2 cellular contexts compared by ENCODE assay signal in the genomic region with DNA sequence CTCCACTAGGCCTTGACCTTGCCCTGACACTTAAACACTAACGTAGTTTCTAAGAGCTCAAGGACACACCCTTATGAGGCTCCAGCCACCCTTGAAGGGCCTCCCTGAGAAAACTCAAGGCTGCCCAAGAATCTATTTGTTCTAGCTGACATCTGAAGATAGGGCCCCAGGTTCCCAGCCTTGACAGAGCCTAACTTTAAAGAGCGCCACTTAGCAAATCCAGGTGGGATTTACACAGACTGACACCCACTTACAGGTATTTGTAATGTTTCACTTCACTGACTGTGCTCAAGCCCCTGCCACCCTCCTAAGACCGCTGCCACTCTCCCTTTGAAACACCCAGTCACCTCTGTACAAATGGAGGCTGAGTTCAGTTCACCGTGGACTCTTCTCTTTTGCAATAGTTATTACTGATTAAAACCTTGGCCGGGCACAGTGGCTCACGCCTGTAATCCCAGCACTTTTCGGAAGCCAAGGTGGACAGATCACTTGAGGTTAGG.
A peak's percentile ranks its signal among the peaks of the same experiment; 100 is the strongest.
TF ChIP-seq lines count a peak whose summit lies in the region.

No MANE protein-coding gene starts in this region.

TF ChIP-seq in GM23338, 12 proteins besides CTCF, POLR2A, EP300 and RAD21:
- TF ChIP-seq STAT1 (IDR thresholded peaks at IDR 0.05; ENCODE audit: unreplicated experiment), result no peak
- TF ChIP-seq, protein P1, sequence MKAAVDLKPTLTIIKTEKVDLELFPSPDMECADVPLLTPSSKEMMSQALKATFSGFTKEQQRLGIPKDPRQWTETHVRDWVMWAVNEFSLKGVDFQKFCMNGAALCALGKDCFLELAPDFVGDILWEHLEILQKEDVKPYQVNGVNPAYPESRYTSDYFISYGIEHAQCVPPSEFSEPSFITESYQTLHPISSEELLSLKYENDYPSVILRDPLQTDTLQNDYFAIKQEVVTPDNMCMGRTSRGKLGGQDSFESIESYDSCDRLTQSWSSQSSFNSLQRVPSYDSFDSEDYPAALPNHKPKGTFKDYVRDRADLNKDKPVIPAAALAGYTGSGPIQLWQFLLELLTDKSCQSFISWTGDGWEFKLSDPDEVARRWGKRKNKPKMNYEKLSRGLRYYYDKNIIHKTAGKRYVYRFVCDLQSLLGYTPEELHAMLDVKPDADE (IDR thresholded peaks at IDR 0.05), result no peak
- TF ChIP-seq, protein P2, sequence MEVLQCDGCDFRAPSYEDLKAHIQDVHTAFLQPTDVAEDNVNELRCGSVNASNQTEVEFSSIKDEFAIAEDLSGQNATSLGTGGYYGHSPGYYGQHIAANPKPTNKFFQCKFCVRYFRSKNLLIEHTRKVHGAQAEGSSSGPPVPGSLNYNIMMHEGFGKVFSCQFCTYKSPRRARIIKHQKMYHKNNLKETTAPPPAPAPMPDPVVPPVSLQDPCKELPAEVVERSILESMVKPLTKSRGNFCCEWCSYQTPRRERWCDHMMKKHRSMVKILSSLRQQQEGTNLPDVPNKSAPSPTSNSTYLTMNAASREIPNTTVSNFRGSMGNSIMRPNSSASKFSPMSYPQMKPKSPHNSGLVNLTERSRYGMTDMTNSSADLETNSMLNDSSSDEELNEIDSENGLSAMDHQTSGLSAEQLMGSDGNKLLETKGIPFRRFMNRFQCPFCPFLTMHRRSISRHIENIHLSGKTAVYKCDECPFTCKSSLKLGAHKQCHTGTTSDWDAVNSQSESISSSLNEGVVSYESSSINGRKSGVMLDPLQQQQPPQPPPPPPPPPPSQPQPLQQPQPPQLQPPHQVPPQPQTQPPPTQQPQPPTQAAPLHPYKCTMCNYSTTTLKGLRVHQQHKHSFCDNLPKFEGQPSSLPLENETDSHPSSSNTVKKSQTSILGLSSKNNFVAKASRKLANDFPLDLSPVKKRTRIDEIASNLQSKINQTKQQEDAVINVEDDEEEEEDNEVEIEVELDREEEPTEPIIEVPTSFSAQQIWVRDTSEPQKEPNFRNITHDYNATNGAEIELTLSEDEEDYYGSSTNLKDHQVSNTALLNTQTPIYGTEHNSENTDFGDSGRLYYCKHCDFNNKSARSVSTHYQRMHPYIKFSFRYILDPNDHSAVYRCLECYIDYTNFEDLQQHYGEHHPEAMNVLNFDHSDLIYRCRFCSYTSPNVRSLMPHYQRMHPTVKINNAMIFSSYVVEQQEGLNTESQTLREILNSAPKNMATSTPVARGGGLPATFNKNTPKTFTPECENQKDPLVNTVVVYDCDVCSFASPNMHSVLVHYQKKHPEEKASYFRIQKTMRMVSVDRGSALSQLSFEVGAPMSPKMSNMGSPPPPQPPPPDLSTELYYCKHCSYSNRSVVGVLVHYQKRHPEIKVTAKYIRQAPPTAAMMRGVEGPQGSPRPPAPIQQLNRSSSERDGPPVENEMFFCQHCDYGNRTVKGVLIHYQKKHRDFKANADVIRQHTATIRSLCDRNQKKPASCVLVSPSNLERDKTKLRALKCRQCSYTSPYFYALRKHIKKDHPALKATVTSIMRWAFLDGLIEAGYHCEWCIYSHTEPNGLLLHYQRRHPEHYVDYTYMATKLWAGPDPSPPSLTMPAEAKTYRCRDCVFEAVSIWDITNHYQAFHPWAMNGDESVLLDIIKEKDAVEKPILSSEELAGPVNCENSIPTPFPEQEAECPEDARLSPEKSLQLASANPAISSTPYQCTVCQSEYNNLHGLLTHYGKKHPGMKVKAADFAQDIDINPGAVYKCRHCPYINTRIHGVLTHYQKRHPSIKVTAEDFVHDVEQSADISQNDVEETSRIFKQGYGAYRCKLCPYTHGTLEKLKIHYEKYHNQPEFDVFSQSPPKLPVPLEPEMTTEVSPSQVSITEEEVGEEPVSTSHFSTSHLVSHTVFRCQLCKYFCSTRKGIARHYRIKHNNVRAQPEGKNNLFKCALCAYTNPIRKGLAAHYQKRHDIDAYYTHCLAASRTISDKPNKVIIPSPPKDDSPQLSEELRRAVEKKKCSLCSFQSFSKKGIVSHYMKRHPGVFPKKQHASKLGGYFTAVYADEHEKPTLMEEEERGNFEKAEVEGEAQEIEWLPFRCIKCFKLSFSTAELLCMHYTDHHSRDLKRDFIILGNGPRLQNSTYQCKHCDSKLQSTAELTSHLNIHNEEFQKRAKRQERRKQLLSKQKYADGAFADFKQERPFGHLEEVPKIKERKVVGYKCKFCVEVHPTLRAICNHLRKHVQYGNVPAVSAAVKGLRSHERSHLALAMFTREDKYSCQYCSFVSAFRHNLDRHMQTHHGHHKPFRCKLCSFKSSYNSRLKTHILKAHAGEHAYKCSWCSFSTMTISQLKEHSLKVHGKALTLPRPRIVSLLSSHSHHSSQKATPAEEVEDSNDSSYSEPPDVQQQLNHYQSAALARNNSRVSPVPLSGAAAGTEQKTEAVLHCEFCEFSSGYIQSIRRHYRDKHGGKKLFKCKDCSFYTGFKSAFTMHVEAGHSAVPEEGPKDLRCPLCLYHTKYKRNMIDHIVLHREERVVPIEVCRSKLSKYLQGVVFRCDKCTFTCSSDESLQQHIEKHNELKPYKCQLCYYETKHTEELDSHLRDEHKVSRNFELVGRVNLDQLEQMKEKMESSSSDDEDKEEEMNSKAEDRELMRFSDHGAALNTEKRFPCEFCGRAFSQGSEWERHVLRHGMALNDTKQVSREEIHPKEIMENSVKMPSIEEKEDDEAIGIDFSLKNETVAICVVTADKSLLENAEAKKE (CRISPR knock-in tag; IDR thresholded peaks at IDR 0.05), result no peak
- TF ChIP-seq ZNF114 (CRISPR knock-in tag; IDR thresholded peaks at IDR 0.05), result no peak
- no peak for TF ChIP-seq POLR2AphosphoS5 (IDR thresholded peaks at IDR 0.05; ENCODE audit: low read depth)
- TF ChIP-seq, protein P3, sequence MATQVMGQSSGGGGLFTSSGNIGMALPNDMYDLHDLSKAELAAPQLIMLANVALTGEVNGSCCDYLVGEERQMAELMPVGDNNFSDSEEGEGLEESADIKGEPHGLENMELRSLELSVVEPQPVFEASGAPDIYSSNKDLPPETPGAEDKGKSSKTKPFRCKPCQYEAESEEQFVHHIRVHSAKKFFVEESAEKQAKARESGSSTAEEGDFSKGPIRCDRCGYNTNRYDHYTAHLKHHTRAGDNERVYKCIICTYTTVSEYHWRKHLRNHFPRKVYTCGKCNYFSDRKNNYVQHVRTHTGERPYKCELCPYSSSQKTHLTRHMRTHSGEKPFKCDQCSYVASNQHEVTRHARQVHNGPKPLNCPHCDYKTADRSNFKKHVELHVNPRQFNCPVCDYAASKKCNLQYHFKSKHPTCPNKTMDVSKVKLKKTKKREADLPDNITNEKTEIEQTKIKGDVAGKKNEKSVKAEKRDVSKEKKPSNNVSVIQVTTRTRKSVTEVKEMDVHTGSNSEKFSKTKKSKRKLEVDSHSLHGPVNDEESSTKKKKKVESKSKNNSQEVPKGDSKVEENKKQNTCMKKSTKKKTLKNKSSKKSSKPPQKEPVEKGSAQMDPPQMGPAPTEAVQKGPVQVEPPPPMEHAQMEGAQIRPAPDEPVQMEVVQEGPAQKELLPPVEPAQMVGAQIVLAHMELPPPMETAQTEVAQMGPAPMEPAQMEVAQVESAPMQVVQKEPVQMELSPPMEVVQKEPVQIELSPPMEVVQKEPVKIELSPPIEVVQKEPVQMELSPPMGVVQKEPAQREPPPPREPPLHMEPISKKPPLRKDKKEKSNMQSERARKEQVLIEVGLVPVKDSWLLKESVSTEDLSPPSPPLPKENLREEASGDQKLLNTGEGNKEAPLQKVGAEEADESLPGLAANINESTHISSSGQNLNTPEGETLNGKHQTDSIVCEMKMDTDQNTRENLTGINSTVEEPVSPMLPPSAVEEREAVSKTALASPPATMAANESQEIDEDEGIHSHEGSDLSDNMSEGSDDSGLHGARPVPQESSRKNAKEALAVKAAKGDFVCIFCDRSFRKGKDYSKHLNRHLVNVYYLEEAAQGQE (IDR thresholded peaks at IDR 0.05; ENCODE audit: unreplicated experiment), result no peak
- no peak for TF ChIP-seq NANOG (IDR thresholded peaks at IDR 0.05; ENCODE audit: borderline replicate concordance)

TF ChIP-seq in HepG2, 621 proteins besides CTCF, POLR2A, EP300 and RAD21 (continues in another document):
- TF ChIP-seq HNF4G (IDR thresholded peaks at IDR 0.05; ENCODE audit: borderline replicate concordance, low read depth, low read length) (0 out of 2 replicates have a peak, but pooled peaks have one; percentile 3), HNF4G (CRISPR knock-in tag; IDR thresholded peaks at IDR 0.05; ENCODE audit: borderline replicate concordance, low read depth) (no peak), ZNF432 (CRISPR knock-in tag; IDR thresholded peaks at IDR 0.05; ENCODE audit: borderline replicate concordance) (no peak), YEATS4 (CRISPR knock-in tag; IDR thresholded peaks at IDR 0.05; ENCODE audit: borderline replicate concordance) (0 out of 2 replicates have a peak, but pooled peaks have one; percentile 22), GATAD2A (CRISPR knock-in tag; IDR thresholded peaks at IDR 0.05) (peak; percentile 49; the same call in 1 of the 2 replicates), SNAI1 (CRISPR knock-in tag; IDR thresholded peaks at IDR 0.05; ENCODE audit: borderline replicate concordance) (no peak), KDM4B (CRISPR knock-in tag; IDR thresholded peaks at IDR 0.05) (no peak), ZNF563 (CRISPR knock-in tag; IDR thresholded peaks at IDR 0.05) (no peak), CEBPB (IDR thresholded peaks at IDR 0.05; ENCODE audit: borderline replicate concordance, low read depth, low read length) (peak; percentile 83), SMAD3 (CRISPR knock-in tag; IDR thresholded peaks at IDR 0.05) (no peak), SALL1 (CRISPR knock-in tag; IDR thresholded peaks at IDR 0.05) (peak; percentile 56)
- TF ChIP-seq, protein P4, sequence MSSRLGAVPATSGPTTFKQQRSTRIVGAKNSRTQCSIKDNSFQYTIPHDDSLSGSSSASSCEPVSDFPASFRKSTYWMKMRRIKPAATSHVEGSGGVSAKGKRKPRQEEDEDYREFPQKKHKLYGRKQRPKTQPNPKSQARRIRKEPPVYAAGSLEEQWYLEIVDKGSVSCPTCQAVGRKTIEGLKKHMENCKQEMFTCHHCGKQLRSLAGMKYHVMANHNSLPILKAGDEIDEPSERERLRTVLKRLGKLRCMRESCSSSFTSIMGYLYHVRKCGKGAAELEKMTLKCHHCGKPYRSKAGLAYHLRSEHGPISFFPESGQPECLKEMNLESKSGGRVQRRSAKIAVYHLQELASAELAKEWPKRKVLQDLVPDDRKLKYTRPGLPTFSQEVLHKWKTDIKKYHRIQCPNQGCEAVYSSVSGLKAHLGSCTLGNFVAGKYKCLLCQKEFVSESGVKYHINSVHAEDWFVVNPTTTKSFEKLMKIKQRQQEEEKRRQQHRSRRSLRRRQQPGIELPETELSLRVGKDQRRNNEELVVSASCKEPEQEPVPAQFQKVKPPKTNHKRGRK (CRISPR knock-in tag; IDR thresholded peaks at IDR 0.05), result no peak
- TF ChIP-seq, protein P5, sequence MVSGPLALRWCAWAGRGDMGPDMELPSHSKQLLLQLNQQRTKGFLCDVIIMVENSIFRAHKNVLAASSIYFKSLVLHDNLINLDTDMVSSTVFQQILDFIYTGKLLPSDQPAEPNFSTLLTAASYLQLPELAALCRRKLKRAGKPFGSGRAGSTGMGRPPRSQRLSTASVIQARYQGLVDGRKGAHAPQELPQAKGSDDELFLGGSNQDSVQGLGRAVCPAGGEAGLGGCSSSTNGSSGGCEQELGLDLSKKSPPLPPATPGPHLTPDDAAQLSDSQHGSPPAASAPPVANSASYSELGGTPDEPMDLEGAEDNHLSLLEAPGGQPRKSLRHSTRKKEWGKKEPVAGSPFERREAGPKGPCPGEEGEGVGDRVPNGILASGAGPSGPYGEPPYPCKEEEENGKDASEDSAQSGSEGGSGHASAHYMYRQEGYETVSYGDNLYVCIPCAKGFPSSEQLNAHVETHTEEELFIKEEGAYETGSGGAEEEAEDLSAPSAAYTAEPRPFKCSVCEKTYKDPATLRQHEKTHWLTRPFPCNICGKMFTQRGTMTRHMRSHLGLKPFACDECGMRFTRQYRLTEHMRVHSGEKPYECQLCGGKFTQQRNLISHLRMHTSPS (CRISPR knock-in tag; IDR thresholded peaks at IDR 0.05; ENCODE audit: low read depth), result 0 out of 2 replicates have a peak, but pooled peaks have one; percentile 35
- TF ChIP-seq, protein P6, sequence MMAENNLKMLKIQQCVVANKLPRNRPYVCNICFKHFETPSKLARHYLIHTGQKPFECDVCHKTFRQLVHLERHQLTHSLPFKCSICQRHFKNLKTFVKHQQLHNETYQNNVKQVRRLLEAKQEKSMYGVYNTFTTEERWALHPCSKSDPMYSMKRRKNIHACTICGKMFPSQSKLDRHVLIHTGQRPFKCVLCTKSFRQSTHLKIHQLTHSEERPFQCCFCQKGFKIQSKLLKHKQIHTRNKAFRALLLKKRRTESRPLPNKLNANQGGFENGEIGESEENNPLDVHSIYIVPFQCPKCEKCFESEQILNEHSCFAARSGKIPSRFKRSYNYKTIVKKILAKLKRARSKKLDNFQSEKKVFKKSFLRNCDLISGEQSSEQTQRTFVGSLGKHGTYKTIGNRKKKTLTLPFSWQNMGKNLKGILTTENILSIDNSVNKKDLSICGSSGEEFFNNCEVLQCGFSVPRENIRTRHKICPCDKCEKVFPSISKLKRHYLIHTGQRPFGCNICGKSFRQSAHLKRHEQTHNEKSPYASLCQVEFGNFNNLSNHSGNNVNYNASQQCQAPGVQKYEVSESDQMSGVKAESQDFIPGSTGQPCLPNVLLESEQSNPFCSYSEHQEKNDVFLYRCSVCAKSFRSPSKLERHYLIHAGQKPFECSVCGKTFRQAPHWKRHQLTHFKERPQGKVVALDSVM (CRISPR knock-in tag; IDR thresholded peaks at IDR 0.05), result peak; percentile 51; the same call in 1 of the 2 replicates
- TF ChIP-seq, protein P7, sequence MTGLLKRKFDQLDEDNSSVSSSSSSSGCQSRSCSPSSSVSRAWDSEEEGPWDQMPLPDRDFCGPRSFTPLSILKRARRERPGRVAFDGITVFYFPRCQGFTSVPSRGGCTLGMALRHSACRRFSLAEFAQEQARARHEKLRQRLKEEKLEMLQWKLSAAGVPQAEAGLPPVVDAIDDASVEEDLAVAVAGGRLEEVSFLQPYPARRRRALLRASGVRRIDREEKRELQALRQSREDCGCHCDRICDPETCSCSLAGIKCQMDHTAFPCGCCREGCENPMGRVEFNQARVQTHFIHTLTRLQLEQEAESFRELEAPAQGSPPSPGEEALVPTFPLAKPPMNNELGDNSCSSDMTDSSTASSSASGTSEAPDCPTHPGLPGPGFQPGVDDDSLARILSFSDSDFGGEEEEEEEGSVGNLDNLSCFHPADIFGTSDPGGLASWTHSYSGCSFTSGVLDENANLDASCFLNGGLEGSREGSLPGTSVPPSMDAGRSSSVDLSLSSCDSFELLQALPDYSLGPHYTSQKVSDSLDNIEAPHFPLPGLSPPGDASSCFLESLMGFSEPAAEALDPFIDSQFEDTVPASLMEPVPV (CRISPR knock-in tag; IDR thresholded peaks at IDR 0.05), result no peak
- TF ChIP-seq, protein P8, sequence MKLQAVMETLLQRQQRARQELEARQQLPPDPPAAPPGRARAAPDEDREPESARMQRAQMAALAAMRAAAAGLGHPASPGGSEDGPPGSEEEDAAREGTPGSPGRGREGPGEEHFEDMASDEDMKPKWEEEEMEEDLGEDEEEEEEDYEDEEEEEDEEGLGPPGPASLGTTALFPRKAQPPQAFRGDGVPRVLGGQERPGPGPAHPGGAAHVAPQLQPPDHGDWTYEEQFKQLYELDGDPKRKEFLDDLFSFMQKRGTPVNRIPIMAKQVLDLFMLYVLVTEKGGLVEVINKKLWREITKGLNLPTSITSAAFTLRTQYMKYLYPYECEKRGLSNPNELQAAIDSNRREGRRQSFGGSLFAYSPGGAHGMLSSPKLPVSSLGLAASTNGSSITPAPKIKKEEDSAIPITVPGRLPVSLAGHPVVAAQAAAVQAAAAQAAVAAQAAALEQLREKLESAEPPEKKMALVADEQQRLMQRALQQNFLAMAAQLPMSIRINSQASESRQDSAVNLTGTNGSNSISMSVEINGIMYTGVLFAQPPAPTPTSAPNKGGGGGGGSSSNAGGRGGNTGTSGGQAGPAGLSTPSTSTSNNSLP (IDR thresholded peaks at IDR 0.05; ENCODE audit: low read depth, low read length), result peak; percentile 49; the same call in 1 of the 2 replicates
